22 cellular contexts compared by ENCODE assay signal in genomic region chr10:128086003-128086863, GRCh38. TPM values are rescaled to one million over a fixed set of nuclear protein-coding genes. Genes with fewer than 3 reads are reported as not detected.
DNase-seq lines count a peak whose midpoint lies in the region; ATAC-seq and TF ChIP-seq lines count a peak whose summit lies in the region.
"Had no signal": no experiment of that assay in that cellular context is flagged by ENCODE, and none has a peak within 500 bp of the region (broad histone marks: within the 10 kb centered on the region; RNA-seq: fewer than 3 reads in every experiment).

No MANE protein-coding gene starts in this region.

- H3K27me3 ChIP-seq in PC-3 (ENCODE audit: low read length) = no peaks in the 10 kb centered on the region
- H3K27me3 ChIP-seq: SJSA1, upper lobe of left lung had no signal

- CTCF ChIA-PET in PC-3 (lab: Charles Lee) = no interaction called here

- peak; percentile 16 for DNase-seq in NCI-H2171 treated with DMSO at 0.1 percent for 48 hours (lab: John Stamatoyannopoulos, UW)
- DNase-seq in NCI-H2171 (lab: John Stamatoyannopoulos, UW) = no peak
- peak; percentile 8 for DNase-seq in PC-3
- no peak for DNase-seq in epithelial cell of prostate (ENCODE audit: low read depth, low spot score)
- DNase-seq in natural killer cell = no peak
- no peak for DNase-seq in progenitor cell of endocrine pancreas (ENCODE audit: low spot score, unreplicated experiment)
- DNase-seq: activated CD4-positive, alpha-beta T cell treated with anti-CD3 and anti-CD28 coated beads, Interleukin-2, amount 10 ng/mL, durations not matched to agents 7 days and 5 days; activated naive CD4-positive, alpha-beta T cell treated with anti-CD3 and anti-CD28 coated beads, Interleukin-2, amount 10 ng/mL, durations not matched to agents 7 days and 5 days; activated T-cell treated with anti-CD3 and anti-CD28 coated beads for 4 hours; C1 segment of cervical spinal cord; DMS53; head of caudate nucleus; NCI-H146; NCI-H446 treated with DMSO at 0.1 percent for 48 hours; stimulated activated naive CD4-positive, alpha-beta T cell treated with Interleukin-2 at 50 U/mL for 16 hours; T1000; upper lobe of left lung had no signal

- H3K9me3 Mint-ChIP-seq in natural killer cell (no peaks in the 10 kb centered on the region), progenitor cell of endocrine pancreas (ENCODE audit: low read depth) (no peaks in the 10 kb centered on the region)
- H3K9me3 Mint-ChIP-seq: activated CD4-positive, alpha-beta T cell treated with anti-CD3 and anti-CD28 coated beads, Interleukin-2, amount 10 ng/mL, durations not matched to agents 7 days and 5 days; activated naive CD4-positive, alpha-beta T cell treated with anti-CD3 and anti-CD28 coated beads, Interleukin-2, amount 10 ng/mL, durations not matched to agents 7 days and 5 days had no signal

- no peak for TF ChIP-seq CTCF in PC-3 (conservative IDR thresholded peaks at IDR 0.05; ENCODE audit: low read depth, low read length)
- TF ChIP-seq CTCF in natural killer cell (IDR thresholded peaks at IDR 0.05) = no peak
- TF ChIP-seq CTCF in progenitor cell of endocrine pancreas (IDR thresholded peaks at IDR 0.05; ENCODE audit: unreplicated experiment) = no peak

- H3K9me2 ChIP-seq in PC-3 (replicated peaks; ENCODE audit: low read length) = no peaks in the 10 kb centered on the region

- H3K4me3 Mint-ChIP-seq in natural killer cell = no peak overlapping the region
- no peak overlapping the region for H3K4me3 Mint-ChIP-seq in progenitor cell of endocrine pancreas (ENCODE audit: low read depth)
- H3K4me3 Mint-ChIP-seq: activated CD4-positive, alpha-beta T cell treated with anti-CD3 and anti-CD28 coated beads, Interleukin-2, amount 10 ng/mL, durations not matched to agents 7 days and 5 days; activated naive CD4-positive, alpha-beta T cell treated with anti-CD3 and anti-CD28 coated beads, Interleukin-2, amount 10 ng/mL, durations not matched to agents 7 days and 5 days had no signal

- POLR2A ChIA-PET in PC-3 (lab: Charles Lee; ENCODE audit: unreplicated experiment) = no interaction called here

- H3K36me3 ChIP-seq in PC-3 (ENCODE audit: low read depth, low read length) = no peaks in the 10 kb centered on the region
- H3K36me3 ChIP-seq: SJSA1 had no signal

- H3K27ac ChIP-seq in PC-3 (ENCODE audit: low read length) (no peak overlapping the region), epithelial cell of prostate (peak overlapping the region; percentile 51)
- H3K27ac ChIP-seq: 22Rv1, SJSA1, upper lobe of left lung had no signal

- H3K9ac ChIP-seq in PC-3 (ENCODE audit: low read length) = no peak overlapping the region

- H3K9me3 ChIP-seq in PC-3 (ENCODE audit: low read length) = no peaks in the 10 kb centered on the region
- H3K9me3 ChIP-seq: SJSA1, upper lobe of left lung had no signal

- no peaks in the 10 kb centered on the region for H3K79me2 ChIP-seq in PC-3 (ENCODE audit: low read length)

- no TSS peak for BruUV-seq in PC-3 (replicated peaks; lab: Mats Ljungman, UMichigan)

- H3K27me3 Mint-ChIP-seq in natural killer cell (ENCODE audit: low read depth in 2 of 2) (no peaks in the 10 kb centered on the region), progenitor cell of endocrine pancreas (peaks cover 11% of the 10 kb centered on the region)
- H3K27me3 Mint-ChIP-seq: activated CD4-positive, alpha-beta T cell treated with anti-CD3 and anti-CD28 coated beads, Interleukin-2, amount 10 ng/mL, durations not matched to agents 7 days and 5 days had no signal

- H3K36me3 Mint-ChIP-seq in natural killer cell (peaks cover 7% of the 10 kb centered on the region), progenitor cell of endocrine pancreas (ENCODE audit: insufficient read depth) (no peaks in the 10 kb centered on the region)

- H3K27ac Mint-ChIP-seq in natural killer cell (peak overlapping the region; percentile 48 to 64), progenitor cell of endocrine pancreas (no peak overlapping the region)
- H3K27ac Mint-ChIP-seq: activated CD4-positive, alpha-beta T cell treated with anti-CD3 and anti-CD28 coated beads, Interleukin-2, amount 10 ng/mL, durations not matched to agents 7 days and 5 days; activated naive CD4-positive, alpha-beta T cell treated with anti-CD3 and anti-CD28 coated beads, Interleukin-2, amount 10 ng/mL, durations not matched to agents 7 days and 5 days had no signal

- no peaks in the 10 kb centered on the region for H4K20me1 ChIP-seq in PC-3 (ENCODE audit: low read length)

- H3K4me2 ChIP-seq in PC-3 (ENCODE audit: low read length) = no peak overlapping the region

- H3F3A ChIP-seq in PC-3 (ENCODE audit: low read length, unreplicated experiment) = no peaks in the 10 kb centered on the region

- ATAC-seq in PC-3 = no peak
- ATAC-seq in natural killer cell = no peak
- no peak for ATAC-seq in GM21447 (IDR thresholded peaks at IDR 0.05; ENCODE audit: unreplicated experiment)
- no peak for ATAC-seq in HG03139 (IDR thresholded peaks at IDR 0.05; ENCODE audit: unreplicated experiment)
- ATAC-seq: HCT116 had no signal

- H3K4me1 ChIP-seq in PC-3 (ENCODE audit: insufficient read depth, low read length) = no peaks in the 10 kb centered on the region
- H3K4me1 ChIP-seq: SJSA1, upper lobe of left lung had no signal

- intact Hi-C loops in PC-3 (cut with micrococcal nuclease) (no loop called here), natural killer cell (cut with micrococcal nuclease) (no loop called here)

- no peak overlapping the region for H2AFZ ChIP-seq in PC-3 (ENCODE audit: low read length)

- no peak overlapping the region for H3K4me3 ChIP-seq in PC-3 (ENCODE audit: low read length)
- H3K4me3 ChIP-seq: SJSA1, upper lobe of left lung had no signal

- peaks cover 0 to 11% of the 10 kb centered on the region in 2 donors for H3K4me1 Mint-ChIP-seq in natural killer cell
- H3K4me1 Mint-ChIP-seq in progenitor cell of endocrine pancreas (ENCODE audit: low read depth) = no peaks in the 10 kb centered on the region

RNA-seq across cellular contexts. Expression of gene MKI67, which starts 40.0 kb away (rescaled TPM):
- total RNA-seq in PC-3 (2014; rRNA removed) (66.0 and 84.9 TPM in 2 replicates), natural killer cell (10 to 100 TPM in 1 of 3 donors, 1 to 10 TPM in 2; 5.3 to 10.0 (median 6.8) TPM), progenitor cell of endocrine pancreas (45.7 and 48.8 TPM in 2 replicates)

Comparison
In these comparisons a context has a peak if more than half of its experiments do, and no peak if none do; other contexts are left out.
1. DNase-seq: peak in NCI-H2171 treated with DMSO at 0.1 percent for 48 hours (single experiment) and PC-3 (single experiment); none in NCI-H2171 (single experiment), epithelial cell of prostate (single experiment), natural killer cell (single experiment) and progenitor cell of endocrine pancreas (single experiment).